ENCODE assay signal across 23 cellular contexts in the genomic region with DNA sequence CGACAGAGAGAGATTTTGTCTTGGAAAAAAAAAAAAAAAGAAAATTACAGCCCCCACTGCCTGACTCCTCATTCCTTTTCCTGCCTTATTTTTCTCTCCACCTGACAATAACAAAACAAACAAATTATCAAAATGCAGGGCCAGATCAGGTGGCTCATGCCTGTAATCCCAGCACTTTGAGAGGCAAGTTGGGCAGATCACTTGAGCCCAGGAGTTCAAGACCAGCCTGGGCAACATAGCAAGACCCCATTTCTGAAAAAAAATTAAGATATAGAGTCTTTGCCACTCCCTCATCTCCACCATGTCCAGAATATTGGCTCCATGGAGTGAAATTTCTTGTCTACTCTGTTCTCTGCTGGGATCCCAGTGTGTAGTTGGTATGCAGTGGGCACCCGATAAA. TPM values are rescaled to one million over a fixed set of nuclear protein-coding genes. Genes with fewer than 3 reads are reported as not detected.
DNase-seq lines count a peak whose midpoint lies in the region; ATAC-seq, FAIRE-seq and TF ChIP-seq lines count a peak whose summit lies in the region.
"Had no signal": no experiment of that assay in that cellular context is flagged by ENCODE, and none has a peak within 500 bp of the region (broad histone marks: within the 10 kb centered on the region; RNA-seq: fewer than 3 reads in every experiment).

No MANE protein-coding gene starts in this region.

- POLR2A ChIA-PET in HepG2 (lab: Yijun Ruan, JAX) = no interaction called here
- POLR2A ChIA-PET in activated CD8-positive, alpha-beta T cell treated with anti-CD3 and anti-CD28 coated beads for 36 hours (lab: Charles Lee) = no interaction called here

- H3K9me3 ChIP-seq in HepG2 (ENCODE audit: low read length) (no peaks in the 10 kb centered on the region), right lobe of liver (no peaks in the 10 kb centered on the region)
- H3K9me3 ChIP-seq: BLaER1 treated with 17β-estradiol and CSF1 and Interleukin-3, amounts not matched to agents 10 nM and 100 nM; MG63 had no signal

- in situ Hi-C loops in HepG2 (cut with HindIII; ENCODE audit: extremely low pct_ligation_motif_present, low pct_unique_long_range_greater_than_20kb) = no loop called here

- no peak overlapping the region for H3K4me3 ChIP-seq in HepG2 (replicated peaks in 1 of 3; ENCODE audit: insufficient read depth in 1 of 3, low read depth in 2 of 3, low read length in 3 of 3)
- H3K4me3 ChIP-seq in right lobe of liver = no peak overlapping the region
- H3K4me3 ChIP-seq: MG63 had no signal

- CTCF ChIA-PET in HepG2 (lab: Yijun Ruan, JAX; ENCODE audit: low intra/inter-chr PET ratio, low total read pairs) = no interaction called here
- CTCF ChIA-PET in activated CD8-positive, alpha-beta T cell treated with anti-CD3 and anti-CD28 coated beads for 36 hours (lab: Charles Lee) = no interaction called here

- H3K9me3 Mint-ChIP-seq in activated CD8-positive, alpha-beta T cell treated with anti-CD3 and anti-CD28 coated beads for 36 hours = no peaks in the 10 kb centered on the region
- H3K9me3 Mint-ChIP-seq in immature natural killer cell = no peaks in the 10 kb centered on the region
- H3K9me3 Mint-ChIP-seq: CD4-positive, alpha-beta T cell had no signal

- TF ChIP-seq EP300 in HepG2 (IDR thresholded peaks at IDR 0.05; ENCODE audit: low read depth in 2 of 2, low read length in 2 of 2) (no peak), HepG2 (CRISPR knock-in tag; IDR thresholded peaks at IDR 0.05; ENCODE audit: borderline replicate concordance) (no peak)

- TF ChIP-seq CTCF in HepG2 (CRISPR knock-in tag; IDR thresholded peaks at IDR 0.05) (no peak), right lobe of liver (IDR thresholded peaks at IDR 0.05) (no peak)
- no peak for TF ChIP-seq CTCF in activated CD8-positive, alpha-beta T cell treated with anti-CD3 and anti-CD28 coated beads for 36 hours (IDR thresholded peaks at IDR 0.05)

- TF ChIP-seq POLR2A in HepG2 (IDR thresholded peaks at IDR 0.05; ENCODE audit: insufficient read depth in 1 of 2, low read depth in 2 of 2, low read length in 2 of 2) = no peak
- TF ChIP-seq POLR2A in right lobe of liver (IDR thresholded peaks at IDR 0.05) = no peak

- no peak overlapping the region for H3K4me3 Mint-ChIP-seq in activated CD8-positive, alpha-beta T cell treated with anti-CD3 and anti-CD28 coated beads for 36 hours
- H3K4me3 Mint-ChIP-seq in immature natural killer cell = no peak overlapping the region

- peaks cover 75% of the 10 kb centered on the region for H3K79me2 ChIP-seq in HepG2 (ENCODE audit: insufficient read depth, low read length)

- DNase-seq in HepG2 (ENCODE audit: low spot score) (no peak), right lobe of liver (no peak), immature natural killer cell (no peak), inferior parietal cortex (ENCODE audit: extremely low spot score) (no peak), HT-29 (ENCODE audit: low spot score) (no peak)
- DNase-seq in activated CD8-positive, alpha-beta T cell treated with anti-CD3 and anti-CD28 coated beads for 36 hours = no peak
- DNase-seq: CD4-positive, alpha-beta T cell; KBM-7; MG63; NCI-H1105 treated with DMSO at 0.1 percent for 48 hours; NCI-H146; NCI-H1930; NCI-H446 treated with DMSO at 0.1 percent for 48 hours; NCI-H526; SHP77 had no signal

- ATAC-seq in HepG2 (no peak), right lobe of liver (no peak), GM18517 (IDR thresholded peaks at IDR 0.05; ENCODE audit: unreplicated experiment) (no peak)
- no peak for ATAC-seq in activated CD8-positive, alpha-beta T cell treated with anti-CD3 and anti-CD28 coated beads for 36 hours
- ATAC-seq: Panc1 had no signal

- H2AFZ ChIP-seq in HepG2 (ENCODE audit: low read length) = no peak overlapping the region

- no peak for FAIRE-seq in HepG2 (lab: Jason Lieb, UNC)
- FAIRE-seq: A204.1, D721Med, H54 had no signal

- H3K27ac ChIP-seq in HepG2 (ENCODE audit: extremely low read length, insufficient read depth, low read length) = no peak overlapping the region
- no peak overlapping the region for H3K27ac ChIP-seq in right lobe of liver
- H3K27ac ChIP-seq: RWPE1 had no signal

- H3K36me3 Mint-ChIP-seq in activated CD8-positive, alpha-beta T cell treated with anti-CD3 and anti-CD28 coated beads for 36 hours (ENCODE audit: low read depth) = no peaks in the 10 kb centered on the region
- H3K36me3 Mint-ChIP-seq in immature natural killer cell = peaks cover 3 to 13% (median 4%) of the 10 kb centered on the region in 3 donors

- WGBS in HepG2 (ENCODE audit: low lambda C conversion rate) = 48% methylated on average over 2 of the region's 2 CpGs
- 0% methylated on average over 1 of the region's 2 CpGs for WGBS in right lobe of liver (ENCODE audit: insufficient coverage, low coverage, low lambda C conversion rate, missing lambda C conversion rate)

- peaks cover 39% of the 10 kb centered on the region for H4K20me1 ChIP-seq in HepG2 (ENCODE audit: insufficient read depth, low read length)

- TF ChIP-seq RAD21 in HepG2 (CRISPR knock-in tag; IDR thresholded peaks at IDR 0.05) = no peak

- H3K27me3 ChIP-seq in HepG2 (ENCODE audit: control insufficient read depth in 1 of 2, insufficient read depth in 2 of 2, low read length in 2 of 2) (no peaks in the 10 kb centered on the region), right lobe of liver (no peaks in the 10 kb centered on the region)
- H3K27me3 ChIP-seq: BLaER1 treated with 17β-estradiol and CSF1 and Interleukin-3, amounts not matched to agents 10 nM and 100 nM; MG63 had no signal

- H3K4me1 Mint-ChIP-seq in activated CD8-positive, alpha-beta T cell treated with anti-CD3 and anti-CD28 coated beads for 36 hours (ENCODE audit: low read depth) = peaks cover 13% of the 10 kb centered on the region
- H3K4me1 Mint-ChIP-seq in immature natural killer cell = peaks cover 31 to 36% of the 10 kb centered on the region in 2 donors

- H3K4me1 ChIP-seq in HepG2 (ENCODE audit: insufficient read depth, low read length) = peaks cover 39% of the 10 kb centered on the region
- peaks cover 0 to 31% (median 12%) of the 10 kb centered on the region in 4 donors for H3K4me1 ChIP-seq in right lobe of liver

- no peak overlapping the region for H3K4me2 ChIP-seq in HepG2 (ENCODE audit: low read depth, low read length)

- peaks cover 7 to 29% of the 10 kb centered on the region in 2 experiments; a peak in 3 of 5 replicates for H3K36me3 ChIP-seq in HepG2 (replicated peaks in 1 of 2; ENCODE audit: control insufficient read depth in 1 of 2, insufficient read depth in 2 of 2, low read length in 2 of 2)
- H3K36me3 ChIP-seq in right lobe of liver = no peaks in the 10 kb centered on the region

- no peak overlapping the region for H3K9ac ChIP-seq in HepG2 (ENCODE audit: insufficient read depth, low read depth, low read length)

- no peaks in the 10 kb centered on the region for H3K27me3 Mint-ChIP-seq in activated CD8-positive, alpha-beta T cell treated with anti-CD3 and anti-CD28 coated beads for 36 hours
- no peaks in the 10 kb centered on the region for H3K27me3 Mint-ChIP-seq in immature natural killer cell (ENCODE audit: low read depth in 3 of 3)
- H3K27me3 Mint-ChIP-seq: CD4-positive, alpha-beta T cell had no signal

- intact Hi-C loops in HepG2 (cut with micrococcal nuclease; ENCODE audit: unreplicated experiment) = no loop called here
- intact Hi-C loops in right lobe of liver (cut with DNase I) = no loop called here
- intact Hi-C loops in activated CD8-positive, alpha-beta T cell treated with anti-CD3 and anti-CD28 coated beads for 36 hours (cut with micrococcal nuclease) = no loop called here

- no TSS peak for BruUV-seq in HepG2 (replicated peaks; lab: Mats Ljungman, UMichigan)

- H3K27ac Mint-ChIP-seq in activated CD8-positive, alpha-beta T cell treated with anti-CD3 and anti-CD28 coated beads for 36 hours = peak overlapping the region; percentile 25
- H3K27ac Mint-ChIP-seq in immature natural killer cell = peak overlapping the region; percentile 8 to 74 (median 63)
- H3K27ac Mint-ChIP-seq: CD4-positive, alpha-beta T cell had no signal

TF ChIP-seq in HepG2, 621 proteins besides CTCF, POLR2A, EP300 and RAD21:
- no peak for TF ChIP-seq SP4 (CRISPR knock-in tag; IDR thresholded peaks at IDR 0.05)
- TF ChIP-seq ZNF121 (CRISPR knock-in tag; IDR thresholded peaks at IDR 0.05) = peak; percentile 62; the same call in 1 of the 2 replicates

RNA-seq across cellular contexts. Expression of a gene that starts 7.2 kb away (rescaled TPM):
- total RNA-seq in HepG2 (2016; rRNA removed; fragmentation: Illumina TruSeq; extraction: Trizol) (47.4 and 83.5 TPM in 2 replicates), right lobe of liver (10 to 100 TPM; 38.6 to 75.4 (median 58.3) TPM)
- total RNA-seq in HepG2 (2016; cell fraction: cytosol; rRNA removed; fragmentation: Illumina TruSeq; extraction: Trizol; ENCODE audit: low read depth) = 54.7 and 67.0 TPM in 2 replicates
- 42.9 and 82.5 TPM in 2 replicates for total RNA-seq in HepG2 (2016; cell fraction: insoluble cytoplasmic fraction; rRNA removed; fragmentation: Illumina TruSeq; extraction: Trizol)
- total RNA-seq in HepG2 (2016; cell fraction: membrane; rRNA removed; fragmentation: Illumina TruSeq; extraction: Trizol) = 68.0 and 79.4 TPM in 2 replicates
- total RNA-seq in HepG2 (2016; cell fraction: nucleus; rRNA removed; fragmentation: Illumina TruSeq; extraction: Trizol) = 76.2 and 78.4 TPM in 2 replicates
- polyA plus RNA-seq in HepG2 (2011; rRNA removed) (74.7 and 97.6 TPM in 2 replicates), immature natural killer cell (10 to 100 TPM; 38.0 to 61.1 (median 48.1) TPM)
- polyA plus RNA-seq in HepG2 (2011; cell fraction: cytosol; rRNA removed) = 78.3 and 82.4 TPM in 2 replicates
- polyA plus RNA-seq in HepG2 (2011; cell fraction: nucleus; rRNA removed) = 83.2 and 92.3 TPM in 2 replicates
- polyA plus RNA-seq in HepG2 (2012) = 34.1 and 40.8 TPM in 2 replicates
- 47.5 and 59.8 TPM in 2 replicates for polyA plus RNA-seq in HepG2 (2016; cell fraction: cytosol; fragmentation: Illumina TruSeq; extraction: Trizol; ENCODE audit: low read depth)
- polyA plus RNA-seq in HepG2 (2016; cell fraction: insoluble cytoplasmic fraction; fragmentation: Illumina TruSeq; extraction: Trizol; ENCODE audit: low read depth) = 44.2 and 45.5 TPM in 2 replicates
- 53.9 and 57.1 TPM in 2 replicates for polyA plus RNA-seq in HepG2 (2016; cell fraction: membrane; fragmentation: Illumina TruSeq; extraction: Trizol; ENCODE audit: low read depth)
- 122 and 128 TPM in 2 replicates for polyA plus RNA-seq in HepG2 (2016; cell fraction: nucleus; fragmentation: Illumina TruSeq; extraction: Trizol; ENCODE audit: insufficient read depth, low read depth)
- polyA minus RNA-seq in HepG2 (2011; rRNA and poly(A)+ RNA removed; ENCODE audit: low replicate concordance) = 0.19 and 131 TPM in 2 replicates
- 24.3 and 31.5 TPM in 2 replicates for polyA minus RNA-seq in HepG2 (2011; cell fraction: cytosol; rRNA and poly(A)+ RNA removed)
- 20.2 and 23.6 TPM in 2 replicates for polyA minus RNA-seq in HepG2 (2011; cell fraction: nucleus; rRNA and poly(A)+ RNA removed)
- 10 to 100 TPM; 15.5 to 19.7 TPM for total RNA-seq in activated CD8-positive, alpha-beta T cell treated with anti-CD3 and anti-CD28 coated beads for 36 hours
- total RNA-seq in HT-29 (2014; rRNA removed; shearing (Covaris generic)) = not detected in 2 replicates
- total RNA-seq: LHCN-M2 had no signal

Comparison
In these comparisons a context has a peak if more than half of its experiments do, and no peak if none do; other contexts are left out.
1. RNA of a gene that starts 7.2 kb away (total RNA-seq): 42.9 to 83.5 TPM in HepG2, 38.6 to 75.4 TPM in right lobe of liver and 15.5 to 19.7 TPM in activated CD8-positive, alpha-beta T cell treated with anti-CD3 and anti-CD28 coated beads for 36 hours; not detected in HT-29; every median in the first group is over 10 times any median in the second.